ENCODE assay signal across 22 cellular contexts in the genomic region with DNA sequence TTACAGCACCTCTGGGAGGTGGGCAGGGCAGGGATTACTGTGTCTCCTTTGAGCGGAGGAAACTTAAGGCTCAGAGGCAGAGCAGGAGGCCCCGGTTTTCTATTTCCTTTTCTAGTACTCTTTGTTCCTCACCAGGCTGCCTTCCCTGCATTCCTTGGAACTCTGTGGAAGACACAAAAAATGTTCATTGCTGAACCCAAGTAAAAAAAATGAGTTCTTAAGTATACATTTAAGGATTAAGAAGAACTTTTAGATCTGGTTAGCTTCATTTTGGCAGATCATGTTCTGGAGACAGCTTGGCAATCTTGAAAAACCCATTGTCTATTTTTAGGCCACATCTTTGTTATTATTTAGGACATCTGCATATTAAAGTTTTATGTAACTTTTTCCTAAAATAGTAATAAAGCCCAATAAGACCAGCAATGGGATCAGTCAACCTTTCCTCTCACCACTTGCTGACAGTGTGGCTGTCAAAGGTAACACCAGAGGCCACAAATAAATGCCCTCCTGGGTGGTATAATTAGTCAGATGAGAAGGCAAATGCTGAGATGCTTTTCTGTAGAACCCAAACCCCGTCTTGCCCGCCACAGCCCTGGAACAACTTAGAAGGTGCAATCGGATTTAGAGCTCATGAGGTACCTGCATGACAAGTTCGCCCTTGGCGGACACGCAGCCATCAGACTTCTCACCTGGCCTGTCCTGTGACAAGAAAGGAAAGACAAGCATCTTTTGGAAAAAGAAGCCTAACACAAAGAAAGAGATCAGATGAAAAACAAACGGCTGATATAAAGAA.
DNase-seq lines count a peak whose midpoint lies in the region; ATAC-seq and TF ChIP-seq lines count a peak whose summit lies in the region.
"Had no signal": no experiment of that assay in that cellular context is flagged by ENCODE, and none has a peak within 500 bp of the region (broad histone marks: within the 10 kb centered on the region; RNA-seq: fewer than 3 reads in every experiment).

No MANE protein-coding gene starts in this region.

- H4K91ac ChIP-seq in neuronal stem cell (ENCODE audit: low read depth, low read length, poor library complexity) = no peak overlapping the region

- H3K9me3 ChIP-seq in esophagus muscularis mucosa = no peaks in the 10 kb centered on the region
- no peaks in the 10 kb centered on the region for H3K9me3 ChIP-seq in neural progenitor cell (ENCODE audit: low read depth)
- H3K9me3 ChIP-seq in CD8-positive, alpha-beta T cell (ENCODE audit: low read length) = no peaks in the 10 kb centered on the region
- H3K9me3 ChIP-seq in neuronal stem cell (replicated peaks in 1 of 2; ENCODE audit: control insufficient read depth in 2 of 2, insufficient read depth in 1 of 2, low read depth in 1 of 2, low read length in 2 of 2) = no peaks in the 10 kb centered on the region
- H3K9me3 ChIP-seq: BLaER1 had no signal

- no peaks in the 10 kb centered on the region for H4K20me1 ChIP-seq in neural progenitor cell (ENCODE audit: low read depth)
- H4K20me1 ChIP-seq: BLaER1 had no signal

- no peak overlapping the region for H3K14ac ChIP-seq in neuronal stem cell (ENCODE audit: low read length)

- no peak overlapping the region for H3K18ac ChIP-seq in neuronal stem cell (ENCODE audit: low read length)

- H3K9ac ChIP-seq in neural progenitor cell (no peak overlapping the region), neuronal stem cell (ENCODE audit: low read depth, low read length, poor library complexity) (no peak overlapping the region)
- H3K9ac ChIP-seq: BLaER1 had no signal

- H3K79me2 ChIP-seq in neural progenitor cell (ENCODE audit: low read depth) = no peaks in the 10 kb centered on the region

- no peak overlapping the region for H2BK12ac ChIP-seq in neuronal stem cell (ENCODE audit: low read length)

- no peaks in the 10 kb centered on the region for H3K27me3 ChIP-seq in esophagus muscularis mucosa
- H3K27me3 ChIP-seq in neural progenitor cell = no peaks in the 10 kb centered on the region
- no peaks in the 10 kb centered on the region for H3K27me3 ChIP-seq in CD8-positive, alpha-beta T cell (ENCODE audit: insufficient read depth, low read length)
- H3K27me3 ChIP-seq in neuronal stem cell (ENCODE audit: control insufficient read depth in 3 of 3, insufficient read depth in 3 of 3, low read depth in 1 of 3, low read length in 3 of 3) = peaks cover 0 to 7% (median 0%) of the 10 kb centered on the region in 3 experiments
- H3K27me3 ChIP-seq: BLaER1 had no signal

- H3K27ac Mint-ChIP-seq in neural progenitor cell = no peak overlapping the region
- H3K27ac Mint-ChIP-seq in CD8-positive, alpha-beta T cell = no peak overlapping the region
- H3K27ac Mint-ChIP-seq: CD4-positive, alpha-beta memory T cell; HFFc6; IgD-negative memory B cell had no signal

- WGBS in esophagus muscularis mucosa = 65% methylated on average over 9 of the region's 9 CpGs
- WGBS in neuronal stem cell (ENCODE audit: extremely low coverage in 2 of 2, insufficient read length in 2 of 2, insufficient replicate concordance in 1 of 2), 2 donors = no CpG with 5 or more reads among the region's 9 CpGs

- H3K23ac ChIP-seq in neuronal stem cell (ENCODE audit: low read depth, low read length, poor library complexity) = no peak overlapping the region

- H2BK120ac ChIP-seq in neuronal stem cell (ENCODE audit: low read depth, low read length) = no peak overlapping the region

- H4K8ac ChIP-seq in neuronal stem cell (ENCODE audit: low read depth, low read length) = no peak overlapping the region

- H3K36me3 ChIP-seq in esophagus muscularis mucosa = peaks cover 0 to 29% (median 18%) of the 10 kb centered on the region in 4 donors
- no peaks in the 10 kb centered on the region for H3K36me3 ChIP-seq in neural progenitor cell
- no peaks in the 10 kb centered on the region for H3K36me3 ChIP-seq in CD8-positive, alpha-beta T cell (ENCODE audit: insufficient read depth, low read length)
- H3K36me3 ChIP-seq in neuronal stem cell (replicated peaks in 1 of 2; ENCODE audit: control insufficient read depth in 2 of 2, insufficient read depth in 2 of 2, low read length in 2 of 2) = no peaks in the 10 kb centered on the region
- H3K36me3 ChIP-seq: BLaER1 had no signal

- no peaks in the 10 kb centered on the region for H3F3A ChIP-seq in neural progenitor cell (ENCODE audit: low read depth)

- peaks cover 6 to 85% (median 65%) of the 10 kb centered on the region in 4 donors for H3K4me1 ChIP-seq in esophagus muscularis mucosa
- peaks cover 11% of the 10 kb centered on the region for H3K4me1 ChIP-seq in neural progenitor cell
- H3K4me1 ChIP-seq in CD8-positive, alpha-beta T cell (ENCODE audit: insufficient read depth, low read length) = no peaks in the 10 kb centered on the region
- peaks cover 0 to 4% of the 10 kb centered on the region in 2 donors for H3K4me1 ChIP-seq in neuronal stem cell (ENCODE audit: control insufficient read depth in 2 of 2, insufficient read depth in 1 of 2, low read depth in 1 of 2, low read length in 2 of 2)

- POLR2A ChIA-PET in CD8-positive, alpha-beta T cell (lab: Charles Lee) = no interaction called here
- POLR2A ChIA-PET in GM10248 (lab: Yijun Ruan, JAX) = interaction anchor here (0.7 kb wide), 1 partner anchor 270 kb away, joined by 8 read pairs; no protein-coding TSS in a partner anchor

- TF ChIP-seq EP300 in esophagus muscularis mucosa (IDR thresholded peaks at IDR 0.05) = no peak

- H3K4me1 Mint-ChIP-seq in neural progenitor cell = peaks cover 26% of the 10 kb centered on the region
- H3K4me1 Mint-ChIP-seq in CD8-positive, alpha-beta T cell (ENCODE audit: low read depth) = peaks cover 2% of the 10 kb centered on the region
- H3K4me1 Mint-ChIP-seq: CD14-positive monocyte had no signal

- H3K4me3 ChIP-seq in esophagus muscularis mucosa = no peak overlapping the region
- no peak overlapping the region for H3K4me3 ChIP-seq in neural progenitor cell
- no peak overlapping the region for H3K4me3 ChIP-seq in CD8-positive, alpha-beta T cell (ENCODE audit: low read depth, low read length)
- H3K4me3 ChIP-seq in neuronal stem cell (ENCODE audit: low read length in 2 of 2) = no peak overlapping the region
- H3K4me3 ChIP-seq: BLaER1 had no signal

- no peak for ATAC-seq in left ventricle myocardium superior
- ATAC-seq in CD8-positive, alpha-beta T cell = no peak
- ATAC-seq: HCT116, HepG2 had no signal

- DNase-seq in cardiac septum (ENCODE audit: low spot score) = peak; percentile 31
- no peak for DNase-seq in left ventricle myocardium superior
- DNase-seq in esophagus muscularis mucosa (ENCODE audit: extremely low spot score) = no peak
- DNase-seq in neural progenitor cell (ENCODE audit: low spot score) = peak; percentile 41
- no peak for DNase-seq in caudate nucleus (lab: John Stamatoyannopoulos, UW)
- DNase-seq in CD8-positive, alpha-beta T cell = no peak
- no peak for DNase-seq in neuronal stem cell (ENCODE audit: low spot score)
- DNase-seq in GM10248 (ENCODE audit: extremely low spot score) = no peak
- DNase-seq: CD4-positive, alpha-beta memory T cell; DMS 273 treated with DMSO at 0.1 percent for 48 hours; DMS53; DND-41; EL; GOT3; H7; HFFc6 had no signal

- H3K4me2 ChIP-seq in neural progenitor cell (peak overlapping the region; percentile 4), neuronal stem cell (ENCODE audit: insufficient read depth, low read length, poor library complexity, severe bottlenecking) (no peak overlapping the region)
- H3K4me2 ChIP-seq: BLaER1 had no signal

- no peak overlapping the region for H2AK5ac ChIP-seq in neuronal stem cell (ENCODE audit: low read depth, low read length)

- H2BK5ac ChIP-seq in neuronal stem cell (ENCODE audit: low read length) = no peak overlapping the region

- H3K27me3 Mint-ChIP-seq in neural progenitor cell (ENCODE audit: insufficient read depth, low read depth) = peaks cover 9% of the 10 kb centered on the region
- peaks cover 7% of the 10 kb centered on the region for H3K27me3 Mint-ChIP-seq in CD8-positive, alpha-beta T cell (ENCODE audit: low read depth)
- H3K27me3 Mint-ChIP-seq: IgD-negative memory B cell had no signal

- intact Hi-C loops in cardiac septum (cut with DNase I) (no loop called here), left ventricle myocardium superior (cut with micrococcal nuclease) (no loop called here), esophagus muscularis mucosa (cut with DNase I) (loop anchor here (5.0 kb wide), 1 partner anchor 97 kb away; the partner anchor contains the start of gene DGKG)
- intact Hi-C loops in CD8-positive, alpha-beta T cell (cut with DNase I, micrococcal nuclease) = no loop called here

- H3K79me1 ChIP-seq in neuronal stem cell (ENCODE audit: low read depth, low read length) = no peaks in the 10 kb centered on the region

- H3K9me3 Mint-ChIP-seq in neural progenitor cell = no peaks in the 10 kb centered on the region
- H3K9me3 Mint-ChIP-seq in CD8-positive, alpha-beta T cell = no peaks in the 10 kb centered on the region
- H3K9me3 Mint-ChIP-seq: CD14-positive monocyte; CD4-positive, alpha-beta memory T cell; HFFc6; IgD-negative memory B cell had no signal

- H3K4ac ChIP-seq in neuronal stem cell (ENCODE audit: low read length) = no peak overlapping the region

- CTCF ChIA-PET in CD8-positive, alpha-beta T cell (lab: Charles Lee) = interaction anchor here (0.8 to 2.5 kb wide), 2 partner anchors 274 to 276 kb away, joined by 3 to 15 read pairs; no protein-coding TSS in a partner anchor
- CTCF ChIA-PET in GM10248 (lab: Yijun Ruan, JAX) = interaction anchor here (1.0 to 3.2 kb wide), 7 partner anchors 9 to 351 kb away, joined by 3 to 17 read pairs (median 5); no protein-coding TSS in a partner anchor

- H2BK15ac ChIP-seq in neuronal stem cell (ENCODE audit: low read length) = no peak overlapping the region

- no peak overlapping the region for H2AFZ ChIP-seq in neural progenitor cell (replicated peaks)
- H2AFZ ChIP-seq in neuronal stem cell (ENCODE audit: low read length) = no peak overlapping the region

- H3K27ac ChIP-seq in esophagus muscularis mucosa (replicated peaks in 1 of 4) (peak overlapping the region; percentile 82 to 88 (median 84)), neural progenitor cell (no peak overlapping the region), caudate nucleus (ENCODE audit: low read depth, low read length) (no peak overlapping the region), neuronal stem cell (replicated peaks; ENCODE audit: low read length) (no peak overlapping the region)
- no peak overlapping the region for H3K27ac ChIP-seq in CD8-positive, alpha-beta T cell (ENCODE audit: low read depth, low read length)
- H3K27ac ChIP-seq: 22Rv1, BLaER1 had no signal

- TF ChIP-seq POLR2A in esophagus muscularis mucosa (IDR thresholded peaks at IDR 0.05; ENCODE audit: low read depth) = no peak

- no peaks in the 10 kb centered on the region for H3K36me3 Mint-ChIP-seq in neural progenitor cell
- no peaks in the 10 kb centered on the region for H3K36me3 Mint-ChIP-seq in CD8-positive, alpha-beta T cell
- H3K36me3 Mint-ChIP-seq: CD4-positive, alpha-beta memory T cell; IgD-negative memory B cell had no signal

- no peak overlapping the region for H3K4me3 Mint-ChIP-seq in neural progenitor cell
- no peak overlapping the region for H3K4me3 Mint-ChIP-seq in CD8-positive, alpha-beta T cell
- H3K4me3 Mint-ChIP-seq: CD14-positive monocyte; CD4-positive, alpha-beta memory T cell; HFFc6 had no signal

- TF ChIP-seq CTCF in esophagus muscularis mucosa (IDR thresholded peaks at IDR 0.05) (no peak), neural progenitor cell (IDR thresholded peaks at IDR 0.05) (no peak), GM10248 (IDR thresholded peaks at IDR 0.05; ENCODE audit: control extremely low read depth, extremely low read depth, low read depth, missing control alignments) (no peak)
- no peak for TF ChIP-seq CTCF in CD8-positive, alpha-beta T cell (IDR thresholded peaks at IDR 0.05)

Comparison
In these comparisons a context has a peak if more than half of its experiments do, and no peak if none do; other contexts are left out.
1. DNase-seq: peak in cardiac septum (single experiment) and neural progenitor cell (single experiment); none in left ventricle myocardium superior (single experiment), esophagus muscularis mucosa (single experiment), caudate nucleus (0 of 61), CD8-positive, alpha-beta T cell (0 of 7), neuronal stem cell (single experiment) and GM10248 (single experiment).
2. H3K27ac ChIP-seq: peak in esophagus muscularis mucosa (4 of 4); none in neural progenitor cell (single experiment), caudate nucleus (single experiment), CD8-positive, alpha-beta T cell (single experiment) and neuronal stem cell (single experiment).